ENCODE assay signal across 1 cellular context in genomic region chr19:51097166-51097736, GRCh38.
TF ChIP-seq lines count a peak whose summit lies in the region.

No MANE protein-coding gene starts in this region.

TF ChIP-seq in HEK293, 187 proteins besides CTCF, POLR2A, EP300 and RAD21 (continued from another document):
- TF ChIP-seq ZNF513 (tag by site-specific recombination; IDR thresholded peaks at IDR 0.05), result no peak
- peak; percentile 15; the same call in 1 of the 2 replicates for TF ChIP-seq ZNF654 (tag by site-specific recombination; IDR thresholded peaks at IDR 0.05; ENCODE audit: low read depth)
- TF ChIP-seq ZNF768 (tag by site-specific recombination; IDR thresholded peaks at IDR 0.05), result no peak
- no peak for TF ChIP-seq PBX3 (CRISPR knock-in tag; IDR thresholded peaks at IDR 0.05)
